1 cellular context compared by ENCODE assay signal in the genomic region with DNA sequence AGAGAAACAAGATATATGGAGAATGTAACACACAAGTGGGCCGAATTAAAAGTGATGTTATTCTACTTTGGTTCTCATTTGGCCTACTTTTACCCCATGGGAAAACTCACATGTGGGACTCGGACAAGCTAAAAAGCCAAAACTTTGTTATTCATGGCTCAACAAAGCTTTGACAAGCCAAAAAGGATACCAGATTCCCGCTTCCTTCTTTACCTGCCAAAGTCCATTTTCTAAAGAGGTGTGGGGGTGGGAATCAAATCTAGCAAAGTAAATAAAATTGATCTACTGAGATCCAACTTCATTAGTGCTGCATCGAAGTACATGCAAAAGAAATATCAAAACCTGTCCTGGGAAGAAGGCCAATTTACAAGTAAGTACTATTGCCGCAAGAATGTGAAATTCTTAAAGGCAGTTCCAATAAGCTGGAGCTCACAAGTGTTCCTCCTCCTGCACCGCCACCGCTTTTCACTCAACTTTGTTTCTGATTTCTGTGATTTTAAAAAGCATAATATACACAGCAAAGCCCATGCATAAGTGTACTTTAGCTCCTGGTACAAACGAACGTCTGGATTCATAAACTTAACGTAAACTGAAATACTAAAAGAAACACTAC.
TF ChIP-seq lines count a peak whose summit lies in the region.

No MANE protein-coding gene starts in this region.

TF ChIP-seq in H1, 55 proteins besides CTCF, POLR2A, EP300 and RAD21:
- TF ChIP-seq NRF1 (IDR thresholded peaks at IDR 0.05; ENCODE audit: low read depth, low read length) (no peak), SAP30 (IDR thresholded peaks at IDR 0.05; ENCODE audit: insufficient read depth, insufficient replicate concordance, low read length) (no peak), TAF1 (IDR thresholded peaks at IDR 0.05; ENCODE audit: low read depth, low read length) (no peak), HDAC2 (IDR thresholded peaks at IDR 0.05; ENCODE audit: borderline replicate concordance in 1 of 2, low read depth in 2 of 2, low read length in 2 of 2) (no peak), SP1 (IDR thresholded peaks at IDR 0.05; ENCODE audit: low read depth, low read length) (no peak), CBX5 (IDR thresholded peaks at IDR 0.05; ENCODE audit: low read depth, low read length) (no peak), SUZ12 (IDR thresholded peaks at IDR 0.05; ENCODE audit: low read length) (no peak), JUND (IDR thresholded peaks at IDR 0.05; ENCODE audit: low read length) (no peak), MAFK (IDR thresholded peaks at IDR 0.05; ENCODE audit: low read depth, low read length) (no peak), KDM4A (IDR thresholded peaks at IDR 0.05; ENCODE audit: low read depth, low read length, severe bottlenecking) (no peak), RBBP5 (IDR thresholded peaks at IDR 0.05; ENCODE audit: borderline replicate concordance, low read depth, low read length) (no peak), SIRT6 (IDR thresholded peaks at IDR 0.05; ENCODE audit: low read length) (no peak), CHD1 (IDR thresholded peaks at IDR 0.05; ENCODE audit: low read depth, low read length) (no peak), SP2 (IDR thresholded peaks at IDR 0.05; ENCODE audit: low read length) (no peak), HDAC6 (IDR thresholded peaks at IDR 0.05; ENCODE audit: low read depth, low read length) (no peak)
- TF ChIP-seq, protein P1, sequence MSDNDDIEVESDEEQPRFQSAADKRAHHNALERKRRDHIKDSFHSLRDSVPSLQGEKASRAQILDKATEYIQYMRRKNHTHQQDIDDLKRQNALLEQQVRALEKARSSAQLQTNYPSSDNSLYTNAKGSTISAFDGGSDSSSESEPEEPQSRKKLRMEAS (IDR thresholded peaks at IDR 0.05): no peak
- TF ChIP-seq, protein P2, sequence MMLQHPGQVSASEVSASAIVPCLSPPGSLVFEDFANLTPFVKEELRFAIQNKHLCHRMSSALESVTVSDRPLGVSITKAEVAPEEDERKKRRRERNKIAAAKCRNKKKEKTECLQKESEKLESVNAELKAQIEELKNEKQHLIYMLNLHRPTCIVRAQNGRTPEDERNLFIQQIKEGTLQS (IDR thresholded peaks at IDR 0.05; ENCODE audit: insufficient read depth, low read depth, low read length): no peak
